Comparison of ENCODE assay signal across 8 cellular contexts in genomic region chr12:98644712-98645571, GRCh38. TPM values are rescaled to one million over a fixed set of nuclear protein-coding genes. Genes with fewer than 3 reads are reported as not detected.
A peak's percentile ranks its signal among the peaks of the same experiment; 100 is the strongest.
DNase-seq lines count a peak whose midpoint lies in the region; ATAC-seq and TF ChIP-seq lines count a peak whose summit lies in the region.

TSS of gene APAF1 (plus strand) at chr12:98645290. CDS start at chr12:98648360, 3,070 bp downstream.
TSS of gene IKBIP (minus strand) at chr12:98644788. CDS start at chr12:98644701, 87 bp downstream.

- DNase-seq in GM10248 (ENCODE audit: extremely low spot score) (peak; percentile 97), NCI-H1092 (lab: John Stamatoyannopoulos, UW) (peak; percentile 82), SK-N-SH (peak; percentile 96), globus pallidus (ENCODE audit: low spot score) (peak; percentile 94), nucleus accumbens (lab: John Stamatoyannopoulos, UW) (peak; percentile 34 to 99 (median 92)), superior temporal gyrus (ENCODE audit: extremely low spot score) (peak; percentile 95)
- peak; percentile 97 for DNase-seq in activated naive CD4-positive, alpha-beta T cell treated with anti-CD3 and anti-CD28 coated beads, Interleukin-2, amount 50 U/mL, for 16 hours

- peaks cover 17% of the 10 kb centered on the region for H3F3A ChIP-seq in SK-N-SH (replicated peaks; ENCODE audit: insufficient read depth)

- POLR2A ChIA-PET in GM10248 (lab: Yijun Ruan, JAX) (interaction anchor here (1.0 to 1.2 kb wide), 4 partner anchors 13 to 129 kb away, joined by 3 to 4 read pairs (median 3); no protein-coding TSS in a partner anchor), SK-N-SH (lab: Yijun Ruan, JAX) (interaction anchor here (0.8 kb wide), 1 partner anchor 51 kb away, joined by 4 read pairs; the partner anchor contains the start of gene SLC25A3)

- H2AFZ ChIP-seq in SK-N-SH (ENCODE audit: low read depth) = peak within 1 kb of the TSS; percentile 88

- peak within 1 kb of the TSS; percentile 85 for H3K4me2 ChIP-seq in SK-N-SH

- peaks cover 17 to 29% of the 10 kb centered on the region in 2 experiments for H3K36me3 ChIP-seq in SK-N-SH (replicated peaks in 1 of 2; ENCODE audit: control insufficient read depth in 1 of 2, insufficient read depth in 2 of 2, low read length in 1 of 2)

- CTCF ChIA-PET in GM10248 (lab: Yijun Ruan, JAX) (interaction anchor here (1.2 kb wide), 1 partner anchor 78 kb away, joined by 4 read pairs; no protein-coding TSS in a partner anchor), SK-N-SH (lab: Yijun Ruan, JAX) (interaction anchor here (0.7 to 3.8 kb wide), 7 partner anchors 9 to 78 kb away, joined by 3 to 20 read pairs (median 4); partner anchors contain the start of gene SLC25A3)

- TF ChIP-seq RAD21 in SK-N-SH (IDR thresholded peaks at IDR 0.05; ENCODE audit: low read length) = no peak

- H3K27ac ChIP-seq in SK-N-SH (ENCODE audit: low read depth in 2 of 2, low read length in 1 of 2) = peak within 1 kb of the TSS; percentile 86 to 97

- H3K9me3 ChIP-seq in SK-N-SH = no peaks in the 10 kb centered on the region

- no peak for TF ChIP-seq EP300 in SK-N-SH (IDR thresholded peaks at IDR 0.05; ENCODE audit: borderline replicate concordance in 1 of 2, low read depth in 1 of 2, low read length in 1 of 2)

- peaks cover 91% of the 10 kb centered on the region for H3K79me2 ChIP-seq in SK-N-SH (ENCODE audit: insufficient read depth)

- peak within 1 kb of the TSS; percentile 94 for H3K9ac ChIP-seq in SK-N-SH

- TF ChIP-seq CTCF in GM10248 (IDR thresholded peaks at IDR 0.05; ENCODE audit: control extremely low read depth, extremely low read depth, low read depth, missing control alignments) (no peak), SK-N-SH (IDR thresholded peaks at IDR 0.05) (peak; percentile 1; the same call in 1 of the 2 replicates)

- peaks cover 20% of the 10 kb centered on the region; the same call in 1 of the 2 replicates for H4K20me1 ChIP-seq in SK-N-SH (ENCODE audit: insufficient read depth)

- no peaks in the 10 kb centered on the region for H3K9me2 ChIP-seq in SK-N-SH

- ATAC-seq in HG02610 (IDR thresholded peaks at IDR 0.05; ENCODE audit: unreplicated experiment) = peak; percentile 88

- H3K4me1 ChIP-seq in SK-N-SH (ENCODE audit: control insufficient read depth in 1 of 2, insufficient read depth in 2 of 2, low read depth in 1 of 2, low read length in 1 of 2) = peaks cover 2 to 12% of the 10 kb centered on the region in 2 experiments; a peak in 3 of 4 replicates

- under 1% methylated on average over 44 of the region's 91 CpGs for WGBS in SK-N-SH (ENCODE audit: low lambda C conversion rate)

- peak within 1 kb of the TSS; percentile 79 for H3K4me3 ChIP-seq in SK-N-SH (ENCODE audit: low read depth in 2 of 2, low read length in 1 of 2)

- H3K27me3 ChIP-seq in SK-N-SH (ENCODE audit: insufficient read depth) = no peaks in the 10 kb centered on the region

TF ChIP-seq in SK-N-SH, 30 proteins besides CTCF, POLR2A, EP300 and RAD21 (continues in another document):
- 0 out of 2 replicates have a peak, but pooled peaks have one; percentile 50 for TF ChIP-seq REST (IDR thresholded peaks at IDR 0.05; ENCODE audit: low read depth, low read length)
- TF ChIP-seq SIN3A (IDR thresholded peaks at IDR 0.05; ENCODE audit: borderline replicate concordance, low read depth, low read length) = peak; percentile 58
- no peak for TF ChIP-seq JUND (IDR thresholded peaks at IDR 0.05)
- TF ChIP-seq POLR2AphosphoS5 (IDR thresholded peaks at IDR 0.05; ENCODE audit: low read depth, low read length) = peak; percentile 84
- no peak for TF ChIP-seq GABPA (IDR thresholded peaks at IDR 0.05; ENCODE audit: low read depth)
- TF ChIP-seq RCOR1 (IDR thresholded peaks at IDR 0.05; ENCODE audit: low read length) = no peak
- TF ChIP-seq FOXJ3 (CRISPR knock-in tag; IDR thresholded peaks at IDR 0.05) = no peak
- peak; percentile 81 for TF ChIP-seq TAF1 (IDR thresholded peaks at IDR 0.05; ENCODE audit: borderline replicate concordance, low read depth, low read length)
- TF ChIP-seq SMC3 (IDR thresholded peaks at IDR 0.05; ENCODE audit: low read depth, low read length) = no peak
- no peak for TF ChIP-seq YY1 (IDR thresholded peaks at IDR 0.05; ENCODE audit: low read depth)
- TF ChIP-seq CHD2 (IDR thresholded peaks at IDR 0.05; ENCODE audit: low read length, partially characterized antibody) = peak; percentile 45
- TF ChIP-seq MEF2A (IDR thresholded peaks at IDR 0.05; ENCODE audit: borderline replicate concordance, low read depth) = no peak
- peak; percentile 82 for TF ChIP-seq MXI1 (IDR thresholded peaks at IDR 0.05; ENCODE audit: low read depth, low read length)
- no peak for TF ChIP-seq TEAD4 (IDR thresholded peaks at IDR 0.05; ENCODE audit: borderline replicate concordance, insufficient read depth)
- TF ChIP-seq USF1 (IDR thresholded peaks at IDR 0.05; ENCODE audit: borderline replicate concordance, low read depth) = no peak
- TF ChIP-seq FOSL2 (IDR thresholded peaks at IDR 0.05; ENCODE audit: borderline replicate concordance, low read depth) = no peak
- no peak for TF ChIP-seq ZBTB33 (IDR thresholded peaks at IDR 0.05; ENCODE audit: borderline replicate concordance, low read depth)
- TF ChIP-seq EZH2phosphoT487 (IDR thresholded peaks at IDR 0.05; ENCODE audit: borderline replicate concordance, low read depth) = no peak
- peak; percentile 49; the same call in 1 of the 2 replicates for TF ChIP-seq NRF1 (IDR thresholded peaks at IDR 0.05; ENCODE audit: low read depth, low read length)
- no peak; the same call in 1 of the 2 replicates for TF ChIP-seq GATA2 (CRISPR knock-in tag; IDR thresholded peaks at IDR 0.05)
- no peak for TF ChIP-seq RXRA (IDR thresholded peaks at IDR 0.05; ENCODE audit: borderline replicate concordance, low read depth)
- no peak for TF ChIP-seq RFX5 (IDR thresholded peaks at IDR 0.05; ENCODE audit: low read length)
- no peak for TF ChIP-seq MAX (IDR thresholded peaks at IDR 0.05; ENCODE audit: low read depth)
- TF ChIP-seq ELF1 (IDR thresholded peaks at IDR 0.05) = 0 out of 2 replicates have a peak, but pooled peaks have one; percentile 12

RNA-seq across cellular contexts. Expression of gene APAF1, which starts in this region (rescaled TPM):
- 3.3 and 4.1 TPM in 2 replicates for polyA plus RNA-seq in SK-N-SH (2012; rRNA removed)
- polyA plus RNA-seq in SK-N-SH (2012; cell fraction: cytosol; rRNA removed) = 3.6 TPM in 2 replicates
- polyA plus RNA-seq in SK-N-SH (2012; cell fraction: nucleus; rRNA removed) = 3.9 and 7.2 TPM in 2 replicates

RNA-seq across cellular contexts. Expression of gene IKBIP, which starts in this region (rescaled TPM):
- 25.2 and 26.4 TPM in 2 replicates for polyA plus RNA-seq in SK-N-SH (2012; rRNA removed)
- polyA plus RNA-seq in SK-N-SH (2012; cell fraction: cytosol; rRNA removed) = 33.7 and 47.2 TPM in 2 replicates
- 12.8 and 13.0 TPM in 2 replicates for polyA plus RNA-seq in SK-N-SH (2012; cell fraction: nucleus; rRNA removed)

Comparison
In these comparisons a context has a peak if more than half of its experiments do, and no peak if none do; other contexts are left out.
1. Peak in every context shown above with its lines: DNase-seq, ATAC-seq, H3K4me3 ChIP-seq and H3K27ac ChIP-seq.